In the genomic region with DNA sequence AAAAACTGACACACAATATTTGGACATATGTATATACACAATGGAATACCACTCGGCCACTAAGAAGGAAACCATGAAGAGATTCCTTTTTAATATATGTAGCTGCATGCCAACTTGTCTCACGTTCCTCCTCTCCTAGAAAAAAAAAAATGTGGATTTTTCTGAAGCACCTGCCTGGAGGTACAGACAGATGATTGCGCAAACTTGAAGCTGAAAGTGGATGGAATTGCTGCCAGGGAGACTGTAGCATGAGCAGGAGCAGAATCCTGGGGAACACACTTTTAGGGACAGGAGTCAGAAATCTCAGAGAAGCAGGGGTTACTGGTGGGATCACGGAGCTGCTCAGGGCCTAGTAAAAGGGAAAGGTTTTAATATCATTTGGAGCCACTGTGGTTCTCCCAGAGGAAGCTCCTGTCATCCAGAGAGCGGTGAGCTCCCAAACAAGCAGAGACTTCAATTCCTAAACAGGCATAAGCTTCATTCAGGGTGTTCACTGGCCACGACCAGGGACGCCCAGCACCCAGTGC, we compare ENCODE assay signal across 8 cellular contexts. TPM values are rescaled to one million over a fixed set of nuclear protein-coding genes. Genes with fewer than 3 reads are reported as not detected.
DNase-seq lines count a peak whose midpoint lies in the region; ATAC-seq and TF ChIP-seq lines count a peak whose summit lies in the region.

No MANE protein-coding gene starts in this region.

- POLR2A ChIA-PET in CD4-positive, alpha-beta T cell (lab: Charles Lee): interaction anchor here (0.5 kb wide), 1 partner anchor 16 kb away, joined by 3 read pairs; no protein-coding TSS in a partner anchor

- peak overlapping the region; percentile 84 for H3K4me2 ChIP-seq in neural progenitor cell

- no peak overlapping the region for H3K27ac Mint-ChIP-seq in CD4-positive, alpha-beta T cell
- H3K27ac Mint-ChIP-seq in neural progenitor cell: no peak overlapping the region

- peaks cover 72% of the 10 kb centered on the region for H3K27me3 ChIP-seq in CD4-positive, alpha-beta T cell (ENCODE audit: control insufficient read depth, insufficient read depth, low read length)
- H3K27me3 ChIP-seq in dorsolateral prefrontal cortex (peaks cover 0 to 7% (median 0%) of the 10 kb centered on the region in 45 donors), neural progenitor cell (peaks cover 76% of the 10 kb centered on the region)

- peaks cover 7% of the 10 kb centered on the region for H3K4me1 Mint-ChIP-seq in CD4-positive, alpha-beta T cell (ENCODE audit: low read depth)
- H3K4me1 Mint-ChIP-seq in neural progenitor cell: peaks cover 9% of the 10 kb centered on the region

- no peak overlapping the region for H3K9ac ChIP-seq in neural progenitor cell

- no peaks in the 10 kb centered on the region for H3K36me3 ChIP-seq in neural progenitor cell

- intact Hi-C loops in CD4-positive, alpha-beta T cell (cut with DNase I, micrococcal nuclease): no loop called here
- intact Hi-C loops in dorsolateral prefrontal cortex (cut with DNase I): loop anchor here in 1 of 2 donors (2.0 to 10.0 kb wide), 3 partner anchors 62 to 742 kb away; a partner anchor contains a TSS

- TF ChIP-seq CTCF in CD4-positive, alpha-beta T cell (IDR thresholded peaks at IDR 0.05): no peak
- TF ChIP-seq CTCF in dorsolateral prefrontal cortex (IDR thresholded peaks at IDR 0.05 in 54 of 56, conservative IDR thresholded peaks at IDR 0.05 in 2 of 56; ENCODE audit: low read depth in 1 of 56, partially characterized antibody in 56 of 56) (no peak), neural progenitor cell (IDR thresholded peaks at IDR 0.05) (no peak)

- no peaks in the 10 kb centered on the region for H3K9me3 Mint-ChIP-seq in CD4-positive, alpha-beta T cell
- H3K9me3 Mint-ChIP-seq in neural progenitor cell: no peaks in the 10 kb centered on the region

- CTCF ChIA-PET in CD4-positive, alpha-beta T cell (lab: Charles Lee): no interaction called here

- no peak for DNase-seq in CD4-positive, alpha-beta T cell
- peak; percentile 38 for DNase-seq in NCI-H1105 (lab: John Stamatoyannopoulos, UW)
- DNase-seq in dorsolateral prefrontal cortex: no peak
- DNase-seq in neural progenitor cell (ENCODE audit: low spot score): no peak
- DNase-seq in dedifferentiated amniotic fluid mesenchymal stem cell (ENCODE audit: extremely low spot score): no peak
- no peak for DNase-seq in activated CD4-positive, alpha-beta T cell treated with anti-CD3 and anti-CD28 coated beads, Interleukin-2, amount 50 U/mL, for 1 hour
- DNase-seq in stimulated activated CD4-positive, alpha-beta T cell treated with anti-CD3 and anti-CD28 coated beads, Interleukin-1b, Interleukin-23, amount 100 ng/mL, for 48 hours: no peak

- H3K9me3 ChIP-seq in CD4-positive, alpha-beta T cell (ENCODE audit: control insufficient read depth, low read length): no peaks in the 10 kb centered on the region
- H3K9me3 ChIP-seq in neural progenitor cell (ENCODE audit: low read depth): no peaks in the 10 kb centered on the region

- ATAC-seq in CD4-positive, alpha-beta T cell (ENCODE audit: poor library complexity): no peak
- ATAC-seq in HG03280 (IDR thresholded peaks at IDR 0.05; ENCODE audit: unreplicated experiment): no peak

- H3K79me2 ChIP-seq in neural progenitor cell (ENCODE audit: low read depth): no peaks in the 10 kb centered on the region

- H3K4me3 ChIP-seq in dorsolateral prefrontal cortex: peak overlapping the region; percentile 54 to 82 (median 70)
- peak overlapping the region; percentile 51 for H3K4me3 ChIP-seq in neural progenitor cell

- H3K27ac ChIP-seq in CD4-positive, alpha-beta T cell (ENCODE audit: low read depth, low read length): no peak overlapping the region
- H3K27ac ChIP-seq in dorsolateral prefrontal cortex (peak overlapping the region in 54 of 59 donors; percentile 5 to 97 (median 83)), neural progenitor cell (no peak overlapping the region)

- H3K36me3 Mint-ChIP-seq in CD4-positive, alpha-beta T cell (ENCODE audit: low read depth): no peaks in the 10 kb centered on the region
- no peaks in the 10 kb centered on the region for H3K36me3 Mint-ChIP-seq in neural progenitor cell

- H3K4me1 ChIP-seq in neural progenitor cell: no peaks in the 10 kb centered on the region

- H3K4me3 Mint-ChIP-seq in CD4-positive, alpha-beta T cell: peak overlapping the region; percentile 78
- H3K4me3 Mint-ChIP-seq in neural progenitor cell: peak overlapping the region; percentile 81

- H3F3A ChIP-seq in neural progenitor cell (ENCODE audit: low read depth): peaks cover 17% of the 10 kb centered on the region

- peaks cover 84% of the 10 kb centered on the region for H3K27me3 Mint-ChIP-seq in CD4-positive, alpha-beta T cell
- peaks cover 51% of the 10 kb centered on the region for H3K27me3 Mint-ChIP-seq in neural progenitor cell (ENCODE audit: insufficient read depth, low read depth)

- H4K20me1 ChIP-seq in neural progenitor cell (ENCODE audit: low read depth): peaks cover 17% of the 10 kb centered on the region

- H2AFZ ChIP-seq in neural progenitor cell (replicated peaks): peak overlapping the region; percentile 80

RNA-seq across cellular contexts. Expression of a gene that starts 0.6 kb away (rescaled TPM):
- total RNA-seq in CD4-positive, alpha-beta T cell: not detected
- 10 to 100 TPM in 110 of 120 experiments, 1 to 10 TPM in 10; 6.4 to 50.8 (median 15.2) TPM for total RNA-seq in dorsolateral prefrontal cortex
- 2.2 and 4.4 TPM in 2 replicates for total RNA-seq in neural progenitor cell (ENCODE audit: low replicate concordance)

RNA-seq across cellular contexts. Expression of a gene that starts 30.8 kb away (rescaled TPM):
- not detected for total RNA-seq in CD4-positive, alpha-beta T cell
- total RNA-seq in dorsolateral prefrontal cortex (10 to 100 TPM; 10.4 to 59.2 (median 36.8) TPM), neural progenitor cell (ENCODE audit: low replicate concordance) (0.43 and 7.3 TPM in 2 replicates)

Comparison
In these comparisons a context has a peak if more than half of its experiments do, and no peak if none do; other contexts are left out.
1. H3K27ac ChIP-seq: peak in dorsolateral prefrontal cortex (54 of 59); none in CD4-positive, alpha-beta T cell (single experiment) and neural progenitor cell (single experiment).